In genomic region chr20:62358728-62359490, GRCh38 we compare ENCODE assay signal across 7 cellular contexts. TPM values are rescaled to one million over a fixed set of nuclear protein-coding genes. Genes with fewer than 3 reads are reported as not detected.
A peak's percentile ranks its signal among the peaks of the same experiment; 100 is the strongest.
DNase-seq lines count a peak whose midpoint lies in the region; TF ChIP-seq lines count a peak whose summit lies in the region.
"Had no signal": no experiment of that assay in that cellular context is flagged by ENCODE, and none has a peak within 500 bp of the region (broad histone marks: within the 10 kb centered on the region; RNA-seq: fewer than 3 reads in every experiment).

No MANE protein-coding gene starts in this region.

- TF ChIP-seq CTCF in PC-9 (conservative IDR thresholded peaks at IDR 0.05) = no peak; the same call in 1 of the 2 replicates
- no peak for TF ChIP-seq CTCF in hepatocyte (IDR thresholded peaks at IDR 0.05; ENCODE audit: poor library complexity)

- peak overlapping the region; percentile 55 for H3K4me3 ChIP-seq in PC-9
- H3K4me3 ChIP-seq in hepatocyte = no peak overlapping the region
- no peak overlapping the region for H3K4me3 ChIP-seq in thymus (ENCODE audit: low read length)
- H3K4me3 ChIP-seq: GM23248 had no signal

- H3K4me1 ChIP-seq in PC-9 (replicated peaks; ENCODE audit: insufficient read depth) = peaks cover 92% of the 10 kb centered on the region
- peaks cover 88% of the 10 kb centered on the region for H3K4me1 ChIP-seq in hepatocyte (ENCODE audit: insufficient read depth)
- no peaks in the 10 kb centered on the region for H3K4me1 ChIP-seq in thymus (ENCODE audit: control insufficient read depth, insufficient read depth, low read length)

- CTCF ChIA-PET in PC-9 (lab: Charles Lee) = interaction anchor here (1.0 to 1.1 kb wide), 3 partner anchors 9 to 23 kb away, joined by 3 to 8 read pairs (median 4); no protein-coding TSS in a partner anchor

- intact Hi-C loops in PC-9 (cut with micrococcal nuclease; ENCODE audit: unreplicated experiment) = loop anchor here (1.0 to 5.0 kb wide), 6 partner anchors 9 to 263 kb away; partner anchors contain the start of genes ADRM1, PSMA7 and SS18L1

- no peaks in the 10 kb centered on the region for H3K27me3 ChIP-seq in PC-9 (ENCODE audit: insufficient read depth, low read depth)
- H3K27me3 ChIP-seq in hepatocyte = no peaks in the 10 kb centered on the region
- no peaks in the 10 kb centered on the region for H3K27me3 ChIP-seq in thymus (ENCODE audit: control insufficient read depth, insufficient read depth)

- H3K36me3 ChIP-seq in PC-9 (ENCODE audit: low read depth) (no peaks in the 10 kb centered on the region), hepatocyte (replicated peaks; ENCODE audit: insufficient read depth, low read depth) (no peaks in the 10 kb centered on the region), thymus (ENCODE audit: control insufficient read depth, insufficient read depth) (no peaks in the 10 kb centered on the region)

- peaks cover 17% of the 10 kb centered on the region for H4K20me1 ChIP-seq in PC-9 (ENCODE audit: insufficient read depth)
- peaks cover 18% of the 10 kb centered on the region for H4K20me1 ChIP-seq in hepatocyte (ENCODE audit: insufficient read depth, poor library complexity, severe bottlenecking)

- DNase-seq in PC-9 (peak in 1 of 2 experiments; percentile 98), hepatocyte (ENCODE audit: low spot score) (peak; percentile 67), AG08395 (ENCODE audit: low spot score) (no peak), NCI-H748 (lab: John Stamatoyannopoulos, UW; ENCODE audit: unreplicated experiment) (no peak), GM19238 (ENCODE audit: insufficient read length, low spot score) (no peak)

- H2AFZ ChIP-seq in PC-9 (no peak overlapping the region), hepatocyte (no peak overlapping the region)
- H2AFZ ChIP-seq: GM23248 had no signal

- H3F3A ChIP-seq in PC-9 (ENCODE audit: insufficient read depth, low read depth) = peaks cover 72% of the 10 kb centered on the region

- BruUV-seq in PC-9 (replicated peaks; lab: Mats Ljungman, UMichigan) = TSS peak; percentile 23

- H3K9me3 ChIP-seq in PC-9 (ENCODE audit: insufficient read depth, low read depth) (no peaks in the 10 kb centered on the region), hepatocyte (ENCODE audit: low read depth) (no peaks in the 10 kb centered on the region), thymus (ENCODE audit: control insufficient read depth) (no peaks in the 10 kb centered on the region)

- H3K27ac ChIP-seq in PC-9 (peak overlapping the region; percentile 86), hepatocyte (peak overlapping the region; percentile 65), thymus (ENCODE audit: low read depth) (peak overlapping the region; percentile 69)
- H3K27ac ChIP-seq: GM23248 had no signal

- POLR2A ChIA-PET in PC-9 (lab: Charles Lee; ENCODE audit: unreplicated experiment) = interaction anchor here (0.5 to 2.4 kb wide), 9 partner anchors 9 to 1179 kb away, joined by 3 to 26 read pairs (median 6); partner anchors contain the start of gene RPS21

- H3K79me2 ChIP-seq in PC-9 (ENCODE audit: low read depth) = peaks cover 85% of the 10 kb centered on the region
- peaks cover 92% of the 10 kb centered on the region for H3K79me2 ChIP-seq in hepatocyte

- H3K4me2 ChIP-seq in PC-9 (peak overlapping the region; percentile 91), hepatocyte (peak overlapping the region; percentile 20)

- H3K9me2 ChIP-seq in PC-9 (ENCODE audit: insufficient read depth) (no peaks in the 10 kb centered on the region), hepatocyte (replicated peaks; ENCODE audit: insufficient read depth) (no peaks in the 10 kb centered on the region)

- WGBS in hepatocyte (ENCODE audit: low lambda C conversion rate, missing lambda C conversion rate) = 74% methylated on average over 13 of the region's 18 CpGs
- 90% methylated on average over 18 of the region's 18 CpGs for WGBS in thymus

RNA-seq across cellular contexts. Expression of gene LAMA5, which starts 8.2 kb away (rescaled TPM):
- total RNA-seq in PC-9 (2021) (700 and 744 TPM in 2 replicates), hepatocyte (44.6 and 71.3 TPM in 2 replicates)
- polyA plus RNA-seq in hepatocyte (252 and 313 TPM in 2 replicates), thymus (155 TPM)

RNA-seq across cellular contexts. Expression of gene RPS21, which starts 28.0 kb away (rescaled TPM):
- total RNA-seq in PC-9 (2021) (2,188 and 2,275 TPM in 2 replicates), hepatocyte (1,754 and 2,772 TPM in 2 replicates)
- polyA plus RNA-seq in hepatocyte (444 and 460 TPM in 2 replicates), thymus (6,072 TPM)

RNA-seq across cellular contexts. Expression of gene CABLES2, which starts 48.2 kb away (rescaled TPM):
- total RNA-seq in PC-9 (2021) (11.2 and 14.1 TPM in 2 replicates), hepatocyte (8.6 and 12.0 TPM in 2 replicates)
- polyA plus RNA-seq in hepatocyte (17.7 and 19.1 TPM in 2 replicates), thymus (3.5 TPM)

RNA-seq across cellular contexts. Expression of gene ADRM1, which starts 56.1 kb away (rescaled TPM):
- total RNA-seq in PC-9 (2021) (172 and 173 TPM in 2 replicates), hepatocyte (103 and 116 TPM in 2 replicates)
- polyA plus RNA-seq in hepatocyte (143 and 144 TPM in 2 replicates), thymus (71.5 TPM)
